7 cellular contexts compared by ENCODE assay signal in genomic region chr3:177114253-177114652, GRCh38.
"Had no signal": no experiment of that assay in that cellular context is flagged by ENCODE, and none has a peak within 500 bp of the region (broad histone marks: within the 10 kb centered on the region; RNA-seq: fewer than 3 reads in every experiment).

No MANE protein-coding gene starts in this region.

- H3K4me2 ChIP-seq: GM23338 had no signal

- DNase-seq: H9, HCEC 1CT, KBM-7 had no signal

- H2AFZ ChIP-seq: GM23338 had no signal

- FAIRE-seq: H1, H54, HTR-8/SVneo had no signal

- ATAC-seq: GM23338 had no signal

- H3K4me3 ChIP-seq: GM23338 had no signal
